Comparison of ENCODE assay signal across 9 cellular contexts in genomic region chrX:110420771-110421498, GRCh38.
DNase-seq lines count a peak whose midpoint lies in the region; ATAC-seq and TF ChIP-seq lines count a peak whose summit lies in the region.
"Had no signal": no experiment of that assay in that cellular context is flagged by ENCODE, and none has a peak within 500 bp of the region (broad histone marks: within the 10 kb centered on the region; RNA-seq: fewer than 3 reads in every experiment).

No MANE protein-coding gene starts in this region.

- no peak overlapping the region for H3K18ac ChIP-seq in trophoblast cell (ENCODE audit: low read length)

- H3K27ac ChIP-seq in osteoblast (ENCODE audit: low read depth, low read length) (no peak overlapping the region), trophoblast cell (ENCODE audit: low read depth, low read length) (no peak overlapping the region)
- H3K27ac ChIP-seq: left ventricle myocardium inferior had no signal

- H3K9me3 Mint-ChIP-seq in brain = no peaks in the 10 kb centered on the region
- no peaks in the 10 kb centered on the region for H3K9me3 Mint-ChIP-seq in activated naive CD4-positive, alpha-beta T cell treated with anti-CD3 and anti-CD28 coated beads for 36 hours

- H3K4me1 ChIP-seq in osteoblast (ENCODE audit: insufficient read depth, low read length) = peaks cover 12% of the 10 kb centered on the region
- H3K4me1 ChIP-seq in trophoblast cell (ENCODE audit: control insufficient read depth in 1 of 2, insufficient read depth in 2 of 2, low read length in 2 of 2) = peaks cover 0 to 3% of the 10 kb centered on the region in 2 experiments
- H3K4me1 ChIP-seq: left ventricle myocardium inferior had no signal

- H3K4me3 ChIP-seq in osteoblast (ENCODE audit: insufficient read depth, low read length) = peak overlapping the region; percentile 2
- H3K4me3 ChIP-seq in trophoblast cell (ENCODE audit: low read depth, low read length) = no peak overlapping the region
- H3K4me3 ChIP-seq: left ventricle myocardium inferior had no signal

- H3K4me3 Mint-ChIP-seq in brain = peak overlapping the region in 3 of 5 experiments; percentile 45 to 73 (median 72)
- H3K4me3 Mint-ChIP-seq in activated naive CD4-positive, alpha-beta T cell treated with anti-CD3 and anti-CD28 coated beads for 36 hours = no peak overlapping the region

- no peak overlapping the region for H3K9ac ChIP-seq in trophoblast cell (ENCODE audit: low read length)

- H3K36me3 ChIP-seq in osteoblast (ENCODE audit: insufficient read depth, low read length) (no peaks in the 10 kb centered on the region), trophoblast cell (ENCODE audit: control insufficient read depth in 1 of 2, insufficient read depth in 2 of 2, low read length in 2 of 2) (no peaks in the 10 kb centered on the region)
- H3K36me3 ChIP-seq: left ventricle myocardium inferior had no signal

- WGBS in trophoblast cell (ENCODE audit: extremely low coverage, insufficient coverage, insufficient read length) = no CpG with 5 or more reads among the region's 9 CpGs

- no peak overlapping the region for H3K14ac ChIP-seq in trophoblast cell (ENCODE audit: low read length)

- peak; percentile 47 for ATAC-seq in GM18508 (IDR thresholded peaks at IDR 0.05; ENCODE audit: insufficient read depth, unreplicated experiment)
- ATAC-seq in HG03354 (IDR thresholded peaks at IDR 0.05; ENCODE audit: poor library complexity, severe bottlenecking, unreplicated experiment) = peak; percentile 80
- no peak for ATAC-seq in HG03378 (IDR thresholded peaks at IDR 0.05; ENCODE audit: unreplicated experiment)

- CTCF ChIA-PET in activated naive CD4-positive, alpha-beta T cell treated with anti-CD3 and anti-CD28 coated beads for 36 hours (lab: Charles Lee) = no interaction called here

- peak; percentile 27 to 55 for TF ChIP-seq CTCF in brain (conservative IDR thresholded peaks at IDR 0.05)
- peak; percentile 34 for TF ChIP-seq CTCF in osteoblast (IDR thresholded peaks at IDR 0.05; ENCODE audit: extremely low read depth, low read depth, low read length)

- H3K4me2 ChIP-seq in osteoblast (ENCODE audit: insufficient read depth, low read length) (peak overlapping the region; percentile 46), trophoblast cell (ENCODE audit: low read length) (no peak overlapping the region)

- peaks cover 13% of the 10 kb centered on the region for H3K27me3 ChIP-seq in osteoblast (ENCODE audit: insufficient read depth, low read length)
- H3K27me3 ChIP-seq in trophoblast cell (ENCODE audit: insufficient read depth, low read length) = no peaks in the 10 kb centered on the region

- H3K9me3 ChIP-seq in osteoblast (ENCODE audit: low read depth, low read length) = no peaks in the 10 kb centered on the region
- H3K9me3 ChIP-seq in trophoblast cell (ENCODE audit: insufficient read depth, low read depth, low read length) = no peaks in the 10 kb centered on the region
- H3K9me3 ChIP-seq: left ventricle myocardium inferior had no signal

- H2BK12ac ChIP-seq in trophoblast cell (ENCODE audit: low read length) = no peak overlapping the region

- H2AFZ ChIP-seq in osteoblast (ENCODE audit: low read length) (peak overlapping the region; percentile 17), trophoblast cell (ENCODE audit: insufficient read depth, low read length, poor library complexity) (no peak overlapping the region)

- intact Hi-C loops in activated naive CD4-positive, alpha-beta T cell treated with anti-CD3 and anti-CD28 coated beads for 36 hours (cut with micrococcal nuclease) = no loop called here

- H3K79me2 ChIP-seq in osteoblast (ENCODE audit: insufficient read depth, low read length) (no peaks in the 10 kb centered on the region), trophoblast cell (ENCODE audit: control insufficient read depth, insufficient read depth, low read length, poor library complexity) (no peaks in the 10 kb centered on the region)

- H3K27ac Mint-ChIP-seq in brain = peak overlapping the region in 4 of 5 experiments; percentile 52 to 96 (median 92)
- no peak overlapping the region for H3K27ac Mint-ChIP-seq in activated naive CD4-positive, alpha-beta T cell treated with anti-CD3 and anti-CD28 coated beads for 36 hours

- H4K20me1 ChIP-seq in osteoblast (ENCODE audit: insufficient read depth, low read length) = no peaks in the 10 kb centered on the region

- no peaks in the 10 kb centered on the region for H3K36me3 Mint-ChIP-seq in brain
- H3K36me3 Mint-ChIP-seq in activated naive CD4-positive, alpha-beta T cell treated with anti-CD3 and anti-CD28 coated beads for 36 hours (ENCODE audit: low read depth) = no peaks in the 10 kb centered on the region

- H2AK5ac ChIP-seq in trophoblast cell (ENCODE audit: low read length) = no peak overlapping the region

- H3K23ac ChIP-seq in trophoblast cell (ENCODE audit: low read length) = no peak overlapping the region

- no peak overlapping the region for H4K8ac ChIP-seq in trophoblast cell (ENCODE audit: low read depth, low read length)

- H3K79me1 ChIP-seq in trophoblast cell (ENCODE audit: low read length) = no peaks in the 10 kb centered on the region

- H2BK120ac ChIP-seq in trophoblast cell (ENCODE audit: insufficient read depth, low read length, poor library complexity) = no peak overlapping the region

- H4K91ac ChIP-seq in trophoblast cell (ENCODE audit: low read depth, low read length) = no peak overlapping the region

- no peak for DNase-seq in osteoblast (ENCODE audit: insufficient read length, low spot score, missing footprints)
- DNase-seq in NCI-H2171 (lab: John Stamatoyannopoulos, UW) = no peak
- no peak for DNase-seq in trophoblast cell
- DNase-seq in activated naive CD4-positive, alpha-beta T cell treated with anti-CD3 and anti-CD28 coated beads for 36 hours = no peak
- DNase-seq: left ventricle myocardium inferior had no signal

- H2BK5ac ChIP-seq in trophoblast cell (ENCODE audit: low read depth, low read length, poor library complexity) = no peak overlapping the region

- no peak overlapping the region for H3K4ac ChIP-seq in trophoblast cell (ENCODE audit: low read depth, low read length)

- peaks cover 3% of the 10 kb centered on the region for H3K27me3 Mint-ChIP-seq in brain
- no peaks in the 10 kb centered on the region for H3K27me3 Mint-ChIP-seq in activated naive CD4-positive, alpha-beta T cell treated with anti-CD3 and anti-CD28 coated beads for 36 hours (ENCODE audit: low read depth)

- H4K12ac ChIP-seq in trophoblast cell (ENCODE audit: low read depth, low read length) = no peak overlapping the region

- H3K4me1 Mint-ChIP-seq in brain = peaks cover 77% of the 10 kb centered on the region
- no peaks in the 10 kb centered on the region for H3K4me1 Mint-ChIP-seq in activated naive CD4-positive, alpha-beta T cell treated with anti-CD3 and anti-CD28 coated beads for 36 hours (ENCODE audit: low read depth)
